11 cellular contexts compared by ENCODE assay signal in the genomic region with DNA sequence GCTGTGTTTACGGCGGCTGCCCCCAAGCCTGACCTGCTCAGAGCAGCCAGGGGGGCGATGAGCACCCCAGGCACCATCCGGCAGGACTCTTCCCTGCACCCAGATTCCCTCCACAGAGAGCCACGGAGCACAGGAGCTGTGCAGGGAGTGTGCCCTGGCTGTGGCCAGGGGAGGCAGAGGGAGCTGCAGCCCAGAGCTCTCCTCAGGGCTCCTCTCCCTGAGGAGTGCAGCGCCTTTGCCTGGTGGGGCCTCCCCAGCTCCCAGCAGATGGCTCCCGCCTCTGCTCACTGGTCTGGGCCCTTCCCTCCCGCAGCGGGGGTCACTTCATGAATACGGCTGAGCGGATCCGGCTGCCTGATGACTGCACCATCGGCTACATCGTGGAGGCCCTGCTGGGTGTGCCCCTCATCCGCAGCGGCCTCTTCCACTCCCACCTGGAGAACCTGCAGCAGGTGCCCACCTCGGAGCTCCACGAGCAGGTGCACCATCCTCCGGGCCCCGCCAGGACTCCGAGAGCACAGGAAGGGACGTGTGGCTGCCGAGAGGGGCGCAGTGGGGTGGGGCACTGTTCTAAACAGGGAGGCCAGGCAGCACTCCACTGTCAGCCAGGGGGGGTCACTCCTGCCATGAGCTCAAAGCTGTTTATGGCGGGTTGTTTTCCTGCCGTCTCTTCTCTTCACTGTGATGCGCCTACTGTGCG. TPM values are rescaled to one million over a fixed set of nuclear protein-coding genes. Genes with fewer than 3 reads are reported as not detected.
A peak's percentile ranks its signal among the peaks of the same experiment; 100 is the strongest.
DNase-seq lines count a peak whose midpoint lies in the region; TF ChIP-seq lines count a peak whose summit lies in the region.
"Had no signal": no experiment of that assay in that cellular context is flagged by ENCODE, and none has a peak within 500 bp of the region (broad histone marks: within the 10 kb centered on the region; RNA-seq: fewer than 3 reads in every experiment).

No MANE protein-coding gene starts in this region.

- H3K4me1 Mint-ChIP-seq in mesothelial cell of epicardium (peaks cover 33% of the 10 kb centered on the region), type B pancreatic cell (ENCODE audit: unreplicated experiment) (peaks cover 16% of the 10 kb centered on the region)

- peaks cover 4% of the 10 kb centered on the region for H3K36me3 Mint-ChIP-seq in mesothelial cell of epicardium
- H3K36me3 Mint-ChIP-seq in type B pancreatic cell, result no peaks in the 10 kb centered on the region

- peak overlapping the region; percentile 25 for H3K27ac ChIP-seq in neuronal stem cell (replicated peaks; ENCODE audit: low read length)
- H3K27ac ChIP-seq: parathyroid adenoma had no signal

- peak overlapping the region; percentile 24 for H3K4ac ChIP-seq in neuronal stem cell (ENCODE audit: low read length)

- H2BK120ac ChIP-seq in neuronal stem cell (ENCODE audit: low read depth, low read length), result peak overlapping the region; percentile 89

- in situ Hi-C loops in astrocyte of the cerebellum (cut with HindIII; ENCODE audit: low sequenced_read_pairs), result no loop called here

- H3K18ac ChIP-seq in neuronal stem cell (ENCODE audit: low read length), result peak overlapping the region; percentile 99

- no peak overlapping the region for H2AFZ ChIP-seq in neuronal stem cell (ENCODE audit: low read length)
- H2AFZ ChIP-seq: parathyroid adenoma had no signal

- H3K27ac Mint-ChIP-seq in mesothelial cell of epicardium, result no peak overlapping the region
- no peak overlapping the region for H3K27ac Mint-ChIP-seq in type B pancreatic cell
- H3K27ac Mint-ChIP-seq: activated naive CD4-positive, alpha-beta T cell treated with anti-CD3 and anti-CD28 coated beads for 36 hours had no signal

- H3K27me3 Mint-ChIP-seq in mesothelial cell of epicardium (ENCODE audit: low read depth) (peaks cover 11% of the 10 kb centered on the region), type B pancreatic cell (peaks cover 11% of the 10 kb centered on the region)

- H3K9me3 Mint-ChIP-seq in mesothelial cell of epicardium (no peaks in the 10 kb centered on the region), type B pancreatic cell (no peaks in the 10 kb centered on the region)
- H3K9me3 Mint-ChIP-seq: activated naive CD4-positive, alpha-beta T cell treated with anti-CD3 and anti-CD28 coated beads for 36 hours had no signal

- no peak overlapping the region for H3K4me2 ChIP-seq in neuronal stem cell (ENCODE audit: insufficient read depth, low read length, poor library complexity, severe bottlenecking)

- peak overlapping the region; percentile 50 for H3K9ac ChIP-seq in neuronal stem cell (ENCODE audit: low read depth, low read length, poor library complexity)
- H3K9ac ChIP-seq: parathyroid adenoma had no signal

- TF ChIP-seq CTCF in astrocyte of the cerebellum (IDR thresholded peaks at IDR 0.05; ENCODE audit: low read depth, low read length, missing control alignments) (peak; percentile 11), mesothelial cell of epicardium (IDR thresholded peaks at IDR 0.05; ENCODE audit: unreplicated experiment) (no peak), type B pancreatic cell (conservative IDR thresholded peaks at IDR 0.05) (no peak)

- peaks cover 37% of the 10 kb centered on the region for H3K79me1 ChIP-seq in neuronal stem cell (ENCODE audit: low read depth, low read length)

- peak overlapping the region; percentile 87 for H3K23ac ChIP-seq in neuronal stem cell (ENCODE audit: low read depth, low read length, poor library complexity)

- peak overlapping the region; percentile 46 for H2BK12ac ChIP-seq in neuronal stem cell (ENCODE audit: low read length)

- no peaks in the 10 kb centered on the region for H3K27me3 ChIP-seq in neuronal stem cell (ENCODE audit: control insufficient read depth in 3 of 3, insufficient read depth in 3 of 3, low read depth in 1 of 3, low read length in 3 of 3)

- H4K8ac ChIP-seq in neuronal stem cell (ENCODE audit: low read depth, low read length), result no peak overlapping the region

- H3K4me1 ChIP-seq in neuronal stem cell (ENCODE audit: control insufficient read depth in 2 of 2, insufficient read depth in 1 of 2, low read depth in 1 of 2, low read length in 2 of 2), result peaks cover 61 to 68% of the 10 kb centered on the region in 2 donors
- H3K4me1 ChIP-seq: parathyroid adenoma had no signal

- DNase-seq in DMS 273 (lab: John Stamatoyannopoulos, UW; ENCODE audit: unreplicated experiment) (peak; percentile 81), DMS 273 treated with DMSO at 0.1 percent for 48 hours (lab: John Stamatoyannopoulos, UW) (no peak), NCI-H1105 (lab: John Stamatoyannopoulos, UW) (peak; percentile 26), astrocyte of the cerebellum (ENCODE audit: low read depth) (no peak), neuronal stem cell (ENCODE audit: low spot score) (no peak), mesothelial cell of epicardium (ENCODE audit: low spot score in 2 of 2, unreplicated experiment in 2 of 2) (no peak), type B pancreatic cell (ENCODE audit: extremely low spot score, unreplicated experiment) (no peak)
- no peak for DNase-seq in stimulated activated CD4-positive, alpha-beta T cell treated with anti-CD3 and anti-CD28 coated beads, Interleukin-2, amount 100 ng/mL, for 24 hours
- DNase-seq: 8988T; activated naive CD4-positive, alpha-beta T cell treated with anti-CD3 and anti-CD28 coated beads for 36 hours had no signal

- peak overlapping the region; percentile 97 for H2BK5ac ChIP-seq in neuronal stem cell (ENCODE audit: low read length)

- H3K4me3 ChIP-seq in astrocyte of the cerebellum (ENCODE audit: low read depth, low read length) (no peak overlapping the region), neuronal stem cell (ENCODE audit: low read length in 2 of 2) (no peak overlapping the region)

- no peaks in the 10 kb centered on the region for H3K9me3 ChIP-seq in neuronal stem cell (replicated peaks in 1 of 2; ENCODE audit: control insufficient read depth in 2 of 2, insufficient read depth in 1 of 2, low read depth in 1 of 2, low read length in 2 of 2)

- H2AK5ac ChIP-seq in neuronal stem cell (ENCODE audit: low read depth, low read length), result peak overlapping the region; percentile 100

- peak overlapping the region; percentile 100 for H2BK15ac ChIP-seq in neuronal stem cell (ENCODE audit: low read length)

- H3K4me3 Mint-ChIP-seq in mesothelial cell of epicardium, result no peak overlapping the region
- H3K4me3 Mint-ChIP-seq in type B pancreatic cell, result no peak overlapping the region
- H3K4me3 Mint-ChIP-seq: activated naive CD4-positive, alpha-beta T cell treated with anti-CD3 and anti-CD28 coated beads for 36 hours had no signal

- WGBS in neuronal stem cell (ENCODE audit: extremely low coverage in 2 of 2, insufficient read length in 2 of 2, insufficient replicate concordance in 1 of 2), 2 donors, result no CpG with 5 or more reads among the region's 28 CpGs

- no peak overlapping the region for H4K91ac ChIP-seq in neuronal stem cell (ENCODE audit: low read depth, low read length, poor library complexity)

- peaks cover 49 to 55% of the 10 kb centered on the region in 2 donors for H3K36me3 ChIP-seq in neuronal stem cell (replicated peaks in 1 of 2; ENCODE audit: control insufficient read depth in 2 of 2, insufficient read depth in 2 of 2, low read length in 2 of 2)

- peak overlapping the region; percentile 14 for H3K14ac ChIP-seq in neuronal stem cell (ENCODE audit: low read length)

RNA-seq across cellular contexts. Expression of gene LFNG, which starts 6.5 kb away (rescaled TPM):
- 84.0 TPM for polyA plus RNA-seq in neuronal stem cell (2013, experiment 1 of 2)
- polyA plus RNA-seq in neuronal stem cell (2013, experiment 2 of 2), result 82.3 TPM
- total RNA-seq in mesothelial cell of epicardium, result 16.0 to 19.0 TPM (median 16.3 TPM) in 3 replicates
- total RNA-seq in type B pancreatic cell (ENCODE audit: low replicate concordance), result 5.0 and 15.3 TPM in 2 replicates

RNA-seq across cellular contexts. Expression of gene BRAT1, which starts 29.2 kb away (rescaled TPM):
- polyA plus RNA-seq in neuronal stem cell (2013, experiment 1 of 2), result 18.7 TPM
- 18.1 TPM for polyA plus RNA-seq in neuronal stem cell (2013, experiment 2 of 2)
- total RNA-seq in mesothelial cell of epicardium, result 44.2 to 47.6 TPM (median 46.8 TPM) in 3 replicates
- total RNA-seq in type B pancreatic cell (ENCODE audit: low replicate concordance), result 25.2 and 40.3 TPM in 2 replicates

RNA-seq across cellular contexts. Expression of gene IQCE, which starts 32.7 kb away (rescaled TPM):
- polyA plus RNA-seq in neuronal stem cell (2013, experiment 1 of 2), result 10.4 TPM
- polyA plus RNA-seq in neuronal stem cell (2013, experiment 2 of 2), result 10.3 TPM
- 26.6 to 29.6 TPM (median 26.6 TPM) in 3 replicates for total RNA-seq in mesothelial cell of epicardium
- 25.7 and 35.2 TPM in 2 replicates for total RNA-seq in type B pancreatic cell (ENCODE audit: low replicate concordance)

RNA-seq across cellular contexts. Expression of gene GRIFIN, which starts 49.9 kb away (rescaled TPM):
- polyA plus RNA-seq in neuronal stem cell (2013, experiment 1 of 2), result not detected
- polyA plus RNA-seq in neuronal stem cell (2013, experiment 2 of 2), result not detected
- total RNA-seq in mesothelial cell of epicardium (not detected in 3 replicates), type B pancreatic cell (ENCODE audit: low replicate concordance) (not detected in 2 replicates)
- total RNA-seq: activated naive CD4-positive, alpha-beta T cell treated with anti-CD3 and anti-CD28 coated beads for 36 hours had no signal

Comparison
In these comparisons a context has a peak if more than half of its experiments do, and no peak if none do; other contexts are left out.
1. DNase-seq: peak in DMS 273 (single experiment) and NCI-H1105 (single experiment); none in DMS 273 treated with DMSO at 0.1 percent for 48 hours (single experiment), astrocyte of the cerebellum (single experiment), neuronal stem cell (single experiment), mesothelial cell of epicardium (0 of 2), stimulated activated CD4-positive, alpha-beta T cell treated with anti-CD3 and anti-CD28 coated beads, Interleukin-2, amount 100 ng/mL, for 24 hours (0 of 2) and type B pancreatic cell (single experiment).